In the genomic region with DNA sequence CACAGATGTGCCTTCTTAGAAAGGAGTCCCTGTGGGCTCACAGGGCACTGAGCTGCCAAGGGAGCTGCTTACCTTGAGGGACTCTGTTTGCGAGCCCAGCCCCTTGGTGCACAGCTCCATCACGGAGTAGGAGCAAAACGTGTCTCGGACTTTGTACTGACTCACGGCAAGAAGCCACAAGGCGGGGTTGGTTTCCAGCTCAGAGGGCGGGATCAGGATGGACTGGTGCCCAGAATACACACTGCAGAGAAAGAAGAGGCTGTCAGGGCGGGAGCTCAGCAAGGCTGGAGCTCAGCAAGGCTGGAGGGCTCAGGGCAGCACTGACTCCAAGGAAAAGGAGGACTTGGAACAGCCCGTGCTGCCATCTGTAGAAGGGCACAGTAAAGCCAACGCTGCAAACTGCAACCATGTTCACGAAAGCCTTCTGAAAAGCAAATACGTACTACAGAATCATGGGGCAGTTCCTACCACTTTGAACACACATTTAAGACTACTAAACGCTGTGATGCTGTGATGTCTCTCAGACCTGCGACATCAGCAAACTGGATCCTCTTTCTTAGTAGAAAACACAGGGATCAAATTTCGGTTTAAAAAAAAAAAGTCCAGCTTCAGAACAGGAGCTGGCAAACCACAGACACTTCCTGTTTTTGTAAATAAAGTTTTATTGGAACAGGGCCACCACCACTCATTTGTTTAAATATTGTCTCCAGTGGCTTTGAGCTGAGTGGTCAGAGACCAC, we compare ENCODE assay signal across 8 cellular contexts.
DNase-seq lines count a peak whose midpoint lies in the region; ATAC-seq lines count a peak whose summit lies in the region.

No MANE protein-coding gene starts in this region.

- H3K4me3 Mint-ChIP-seq in central memory CD8-positive, alpha-beta T cell: peak overlapping the region; percentile 75

- no peak for ATAC-seq in central memory CD8-positive, alpha-beta T cell (replicated peaks; ENCODE audit: extremely low read depth, poor library complexity, severe bottlenecking)
- ATAC-seq in left colon (peak; percentile 100), GM18502 (IDR thresholded peaks at IDR 0.05; ENCODE audit: poor library complexity, unreplicated experiment) (no peak)

- intact Hi-C loops in left colon (cut with DNase I, micrococcal nuclease): no loop called here

- H3K4me1 Mint-ChIP-seq in central memory CD8-positive, alpha-beta T cell: peaks cover 42% of the 10 kb centered on the region

- H3K36me3 Mint-ChIP-seq in central memory CD8-positive, alpha-beta T cell (ENCODE audit: insufficient read depth): peaks cover 15% of the 10 kb centered on the region

- peak overlapping the region; percentile 85 for H3K27ac Mint-ChIP-seq in central memory CD8-positive, alpha-beta T cell (ENCODE audit: low read depth)

- peak; percentile 91 for DNase-seq in Daoy (ENCODE audit: low read depth)
- DNase-seq in M059J (ENCODE audit: low read depth): peak; percentile 86
- peak; percentile 44 for DNase-seq in SW480 (ENCODE audit: low spot score)
- DNase-seq in central memory CD8-positive, alpha-beta T cell (ENCODE audit: low spot score in 2 of 2): no peak
- DNase-seq in left colon: peak; percentile 90 to 92
- DNase-seq in stimulated activated CD8-positive, alpha-beta memory T cell treated with anti-CD3 and anti-CD28 coated beads, Interleukin-4, amount 100 ng/mL, for 24 hours (ENCODE audit: low read depth): peak; percentile 14
- no peak for DNase-seq in NCI-H1048 (lab: John Stamatoyannopoulos, UW)

- H3K9me3 Mint-ChIP-seq in central memory CD8-positive, alpha-beta T cell: no peaks in the 10 kb centered on the region

- no peaks in the 10 kb centered on the region for H3K27me3 Mint-ChIP-seq in central memory CD8-positive, alpha-beta T cell

Comparison
In these comparisons a context has a peak if more than half of its experiments do, and no peak if none do; other contexts are left out.
1. DNase-seq: peak in Daoy (single experiment), M059J (single experiment), SW480 (single experiment), left colon (2 of 2) and stimulated activated CD8-positive, alpha-beta memory T cell treated with anti-CD3 and anti-CD28 coated beads, Interleukin-4, amount 100 ng/mL, for 24 hours (single experiment); none in central memory CD8-positive, alpha-beta T cell (0 of 2) and NCI-H1048 (single experiment).